14 cellular contexts compared by ENCODE assay signal in the genomic region with DNA sequence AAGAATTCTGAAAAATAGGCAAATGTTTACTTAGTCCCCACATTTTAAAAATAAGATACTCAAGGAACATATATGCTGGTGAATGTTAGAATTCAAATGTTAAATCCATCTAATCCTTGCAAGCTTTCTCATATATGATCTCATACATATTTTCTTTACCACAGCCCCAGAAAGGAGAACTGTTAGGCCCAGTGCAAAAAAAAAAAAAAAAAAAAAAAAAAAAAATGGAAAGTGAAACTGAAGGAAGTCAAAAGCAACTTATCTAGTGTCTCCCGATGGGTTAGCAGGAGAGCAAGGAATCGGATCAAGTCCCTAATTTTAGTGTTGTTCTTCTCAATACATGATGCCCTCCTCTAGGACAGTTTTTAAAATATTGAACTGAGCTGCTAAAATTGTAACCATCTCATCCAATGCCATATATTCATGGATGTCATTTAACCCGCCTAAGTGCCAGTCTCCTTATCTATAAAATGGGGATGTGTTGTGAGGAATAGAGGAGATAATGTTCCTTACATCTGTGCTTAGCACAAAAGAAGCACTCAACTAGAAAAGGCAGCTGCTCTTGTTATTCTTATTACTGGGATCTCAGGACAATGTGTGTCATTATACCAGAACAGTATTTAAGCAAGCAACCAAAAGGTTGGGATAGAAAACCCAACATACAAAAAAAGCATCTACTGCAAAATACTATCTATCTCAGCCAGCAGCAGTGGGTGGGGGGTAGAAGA.
DNase-seq lines count a peak whose midpoint lies in the region; ATAC-seq lines count a peak whose summit lies in the region.
"Had no signal": no experiment of that assay in that cellular context is flagged by ENCODE, and none has a peak within 500 bp of the region (broad histone marks: within the 10 kb centered on the region; RNA-seq: fewer than 3 reads in every experiment).

No MANE protein-coding gene starts in this region.

- no peaks in the 10 kb centered on the region for H3K36me3 ChIP-seq in naive thymus-derived CD4-positive, alpha-beta T cell (ENCODE audit: control insufficient read depth in 2 of 3, insufficient read depth in 3 of 3, low read length in 3 of 3)
- H3K36me3 ChIP-seq: WERI-Rb-1 had no signal

- CTCF ChIA-PET in naive thymus-derived CD4-positive, alpha-beta T cell (lab: Charles Lee) = no interaction called here

- H3K36me3 Mint-ChIP-seq in naive thymus-derived CD4-positive, alpha-beta T cell = no peaks in the 10 kb centered on the region
- H3K36me3 Mint-ChIP-seq: CD8-positive, alpha-beta T cell had no signal

- H3K27me3 ChIP-seq in naive thymus-derived CD4-positive, alpha-beta T cell (ENCODE audit: control insufficient read depth in 2 of 2, insufficient read depth in 2 of 2, low read length in 2 of 2) = no peaks in the 10 kb centered on the region

- ATAC-seq in GM21381 (IDR thresholded peaks at IDR 0.05; ENCODE audit: unreplicated experiment) = no peak
- no peak for ATAC-seq in naive thymus-derived CD4-positive, alpha-beta T cell
- ATAC-seq: CD8-positive, alpha-beta T cell had no signal

- POLR2A ChIA-PET in naive thymus-derived CD4-positive, alpha-beta T cell (lab: Charles Lee) = no interaction called here

- peak overlapping the region; percentile 80 for H3K27ac ChIP-seq in cingulate gyrus (ENCODE audit: low read depth, low read length)
- H3K27ac ChIP-seq in naive thymus-derived CD4-positive, alpha-beta T cell (ENCODE audit: low read depth, low read length) = no peak overlapping the region
- H3K27ac ChIP-seq: WERI-Rb-1 had no signal

- H3K4me1 ChIP-seq in naive thymus-derived CD4-positive, alpha-beta T cell (ENCODE audit: control insufficient read depth in 2 of 2, insufficient read depth in 2 of 2, low read length in 2 of 2) = no peaks in the 10 kb centered on the region

- H3K9me3 Mint-ChIP-seq in naive thymus-derived CD4-positive, alpha-beta T cell = peaks cover 0 to 8% (median 0%) of the 10 kb centered on the region in 11 donors
- H3K9me3 Mint-ChIP-seq: CD8-positive, alpha-beta T cell had no signal

- no peaks in the 10 kb centered on the region for H3K9me3 ChIP-seq in naive thymus-derived CD4-positive, alpha-beta T cell (ENCODE audit: control insufficient read depth in 2 of 3, low read length in 3 of 3)
- H3K9me3 ChIP-seq: SK-N-SH had no signal

- H3K27me3 Mint-ChIP-seq in naive thymus-derived CD4-positive, alpha-beta T cell = peaks cover 0 to 12% (median 6%) of the 10 kb centered on the region in 5 donors

- intact Hi-C loops in naive thymus-derived CD4-positive, alpha-beta T cell (cut with micrococcal nuclease) = no loop called here

- H3K4me1 Mint-ChIP-seq in naive thymus-derived CD4-positive, alpha-beta T cell = no peaks in the 10 kb centered on the region

- H3K4me3 Mint-ChIP-seq in naive thymus-derived CD4-positive, alpha-beta T cell = no peak overlapping the region
- H3K4me3 Mint-ChIP-seq: CD8-positive, alpha-beta T cell had no signal

- no peak overlapping the region for H3K27ac Mint-ChIP-seq in naive thymus-derived CD4-positive, alpha-beta T cell
- H3K27ac Mint-ChIP-seq: CD8-positive, alpha-beta T cell had no signal

- peak; percentile 16 for DNase-seq in EL
- peak; percentile 41 for DNase-seq in NCI-H146 treated with DMSO at 0.1 percent for 48 hours (lab: John Stamatoyannopoulos, UW; ENCODE audit: unreplicated experiment)
- DNase-seq in myocyte (ENCODE audit: low read depth) = peak; percentile 25
- no peak for DNase-seq in activated effector memory CD4-positive, alpha-beta T cell treated with Interleukin-2 at 50 U/mL for 16 hours
- no peak for DNase-seq in naive thymus-derived CD4-positive, alpha-beta T cell
- DNase-seq in KG1 (lab: John Stamatoyannopoulos, UW) = no peak
- DNase-seq: activated naive CD4-positive, alpha-beta T cell treated with Interleukin-2 at 50 U/mL for 16 hours; CD8-positive, alpha-beta T cell; GOT3; NCI-H1930; SK-N-SH; WERI-Rb-1 had no signal

- H3K4me3 ChIP-seq in naive thymus-derived CD4-positive, alpha-beta T cell (ENCODE audit: low read length) = no peak overlapping the region

Comparison
In these comparisons a context has a peak if more than half of its experiments do, and no peak if none do; other contexts are left out.
1. DNase-seq: peak in EL (single experiment), NCI-H146 treated with DMSO at 0.1 percent for 48 hours (single experiment) and myocyte (single experiment); none in activated effector memory CD4-positive, alpha-beta T cell treated with Interleukin-2 at 50 U/mL for 16 hours (single experiment), naive thymus-derived CD4-positive, alpha-beta T cell (0 of 9) and KG1 (single experiment).